ENCODE assay signal across 13 cellular contexts in the genomic region with DNA sequence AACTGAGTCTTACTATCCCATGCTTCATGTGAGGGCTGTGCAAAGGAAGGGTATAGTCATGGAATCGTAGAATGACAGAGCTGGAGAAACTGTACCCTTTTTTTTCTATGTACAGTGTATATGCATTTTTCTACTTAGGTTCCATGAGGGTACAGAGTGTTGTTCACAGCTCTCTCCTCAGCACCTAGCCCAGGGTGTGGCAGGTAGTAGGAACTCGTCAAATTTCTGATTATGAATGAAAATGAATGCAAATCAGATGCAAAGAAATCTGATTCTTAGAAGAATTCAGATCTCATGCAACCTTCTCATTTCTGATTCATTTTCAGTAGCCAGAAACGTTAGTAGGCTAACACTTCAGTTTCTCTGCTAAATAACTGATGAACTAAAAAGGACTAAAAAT. TPM values are rescaled to one million over a fixed set of nuclear protein-coding genes. Genes with fewer than 3 reads are reported as not detected.
DNase-seq lines count a peak whose midpoint lies in the region; TF ChIP-seq lines count a peak whose summit lies in the region.
"Had no signal": no experiment of that assay in that cellular context is flagged by ENCODE, and none has a peak within 500 bp of the region (broad histone marks: within the 10 kb centered on the region; RNA-seq: fewer than 3 reads in every experiment).

No MANE protein-coding gene starts in this region.

- H3K27me3 ChIP-seq in A673 (replicated peaks; ENCODE audit: insufficient read depth, low read depth, low read length, poor library complexity) = no peaks in the 10 kb centered on the region
- H3K27me3 ChIP-seq: SJSA1 had no signal

- H3K9me3 ChIP-seq in A673 (ENCODE audit: low read depth, low read length, poor library complexity, severe bottlenecking) = no peaks in the 10 kb centered on the region
- H3K9me3 ChIP-seq: esophagus muscularis mucosa, heart left ventricle, prostate gland, SJSA1 had no signal

- BruUV-seq in A673 (replicated peaks; lab: Mats Ljungman, UMichigan) = no TSS peak

- H3K4me3 Mint-ChIP-seq in HFFc6 = peak overlapping the region; percentile 90
- peak overlapping the region in 4 of 5 experiments; percentile 78 to 80 (median 80) for H3K4me3 Mint-ChIP-seq in brain
- H3K4me3 Mint-ChIP-seq in neural crest cell = peak overlapping the region; percentile 82
- H3K4me3 Mint-ChIP-seq in activated naive CD4-positive, alpha-beta T cell treated with anti-CD3 and anti-CD28 coated beads for 36 hours = no peak overlapping the region

- CTCF ChIA-PET in A673 (lab: Charles Lee) = interaction anchor here (0.6 to 0.7 kb wide), 5 partner anchors 25 to 591 kb away, joined by 3 to 11 read pairs (median 7); no protein-coding TSS in a partner anchor
- CTCF ChIA-PET in activated naive CD4-positive, alpha-beta T cell treated with anti-CD3 and anti-CD28 coated beads for 36 hours (lab: Charles Lee) = interaction anchor here (0.5 to 2.4 kb wide), 12 partner anchors 9 to 487 kb away, joined by 3 to 21 read pairs (median 4); no protein-coding TSS in a partner anchor

- POLR2A ChIA-PET in A673 (lab: Charles Lee; ENCODE audit: low non-redundant PET) = interaction anchor here (0.6 kb wide), 1 partner anchor 169 kb away, joined by 11 read pairs; no protein-coding TSS in a partner anchor

- H3K36me3 ChIP-seq in A673 (ENCODE audit: insufficient read depth, low read length, poor library complexity, severe bottlenecking) = no peaks in the 10 kb centered on the region
- H3K36me3 ChIP-seq: esophagus muscularis mucosa, heart left ventricle, prostate gland, SJSA1 had no signal

- TF ChIP-seq CTCF in A673 (conservative IDR thresholded peaks at IDR 0.05; ENCODE audit: low read depth, low read length) (no peak), HFFc6 (IDR thresholded peaks at IDR 0.05) (no peak), brain (conservative IDR thresholded peaks at IDR 0.05) (no peak), neural crest cell (conservative IDR thresholded peaks at IDR 0.05) (no peak)

- H3K27ac Mint-ChIP-seq in HFFc6 (no peak overlapping the region), brain (no peak overlapping the region), neural crest cell (ENCODE audit: unreplicated experiment) (no peak overlapping the region)
- H3K27ac Mint-ChIP-seq in activated naive CD4-positive, alpha-beta T cell treated with anti-CD3 and anti-CD28 coated beads for 36 hours = no peak overlapping the region

- H3K36me3 Mint-ChIP-seq in HFFc6 (ENCODE audit: low read depth) = no peaks in the 10 kb centered on the region
- no peaks in the 10 kb centered on the region for H3K36me3 Mint-ChIP-seq in brain
- no peaks in the 10 kb centered on the region for H3K36me3 Mint-ChIP-seq in neural crest cell (ENCODE audit: low read depth)
- H3K36me3 Mint-ChIP-seq in activated naive CD4-positive, alpha-beta T cell treated with anti-CD3 and anti-CD28 coated beads for 36 hours (ENCODE audit: low read depth) = no peaks in the 10 kb centered on the region

- H3K4me1 Mint-ChIP-seq in HFFc6 (ENCODE audit: low read depth) = peaks cover 23% of the 10 kb centered on the region
- H3K4me1 Mint-ChIP-seq in brain = peaks cover 19% of the 10 kb centered on the region
- peaks cover 18% of the 10 kb centered on the region for H3K4me1 Mint-ChIP-seq in neural crest cell
- H3K4me1 Mint-ChIP-seq in activated naive CD4-positive, alpha-beta T cell treated with anti-CD3 and anti-CD28 coated beads for 36 hours (ENCODE audit: low read depth) = peaks cover 4% of the 10 kb centered on the region

- no peak overlapping the region for H3K27ac ChIP-seq in A673 (ENCODE audit: low read depth, low read length, poor library complexity, severe bottlenecking)
- H3K27ac ChIP-seq: SJSA1 had no signal

- no peaks in the 10 kb centered on the region for H3K9me3 Mint-ChIP-seq in HFFc6
- no peaks in the 10 kb centered on the region for H3K9me3 Mint-ChIP-seq in brain
- no peaks in the 10 kb centered on the region for H3K9me3 Mint-ChIP-seq in neural crest cell
- no peaks in the 10 kb centered on the region for H3K9me3 Mint-ChIP-seq in activated naive CD4-positive, alpha-beta T cell treated with anti-CD3 and anti-CD28 coated beads for 36 hours

- H3K27me3 Mint-ChIP-seq in HFFc6 (ENCODE audit: insufficient read depth) (peaks cover 13% of the 10 kb centered on the region), brain (peaks cover 11% of the 10 kb centered on the region), neural crest cell (ENCODE audit: low read depth) (no peaks in the 10 kb centered on the region)
- H3K27me3 Mint-ChIP-seq in activated naive CD4-positive, alpha-beta T cell treated with anti-CD3 and anti-CD28 coated beads for 36 hours (ENCODE audit: low read depth) = peaks cover 20% of the 10 kb centered on the region

- intact Hi-C loops in A673 (cut with micrococcal nuclease; ENCODE audit: unreplicated experiment) = loop anchor here (2.0 to 10.0 kb wide), 4 partner anchors 73 to 450 kb away; no protein-coding TSS in a partner anchor
- intact Hi-C loops in activated naive CD4-positive, alpha-beta T cell treated with anti-CD3 and anti-CD28 coated beads for 36 hours (cut with micrococcal nuclease) = loop anchor here (5.0 to 10.0 kb wide), 3 partner anchors 286 to 743 kb away; no protein-coding TSS in a partner anchor

- DNase-seq in A673 (ENCODE audit: low spot score) (no peak), HFFc6 (no peak), neural crest cell (ENCODE audit: low read depth, low spot score) (no peak), amniotic stem cell (lab: John Stamatoyannopoulos, UW) (no peak), NCI-H1092 (lab: John Stamatoyannopoulos, UW) (no peak)
- DNase-seq in activated naive CD4-positive, alpha-beta T cell treated with anti-CD3 and anti-CD28 coated beads for 36 hours = no peak
- DNase-seq in effector CD8-positive, alpha-beta T cell (lab: John Stamatoyannopoulos, UW) = no peak
- DNase-seq: GOT3 had no signal

- H3K4me3 ChIP-seq in A673 (ENCODE audit: low read depth, low read length, poor library complexity, severe bottlenecking) = peak overlapping the region; percentile 54

- peaks cover 14% of the 10 kb centered on the region for H3K4me1 ChIP-seq in A673 (ENCODE audit: insufficient read depth, low read length, poor library complexity, severe bottlenecking)
- H3K4me1 ChIP-seq: prostate gland had no signal

RNA-seq across cellular contexts. Expression of a gene that starts 18.1 kb away (rescaled TPM):
- total RNA-seq in A673 (2021) (2.7 and 3.0 TPM in 2 replicates), neural crest cell (5.5 and 6.9 TPM in 2 replicates)
- total RNA-seq in HFFc6 (2021; fragmentation: NEBNext Ultra II Directional; extraction: Animal tissue kit (Norgen Biotek cat#: 25700)) = 1 to 10 TPM; 2.8 to 3.9 (median 3.2) TPM
- polyA plus RNA-seq in brain (ENCODE audit: insufficient read depth, low read depth, low replicate concordance) = 3.2 TPM
- 1 to 10 TPM; 3.6 to 3.9 TPM for total RNA-seq in activated naive CD4-positive, alpha-beta T cell treated with anti-CD3 and anti-CD28 coated beads for 36 hours
